17 cellular contexts compared by ENCODE assay signal in the genomic region with DNA sequence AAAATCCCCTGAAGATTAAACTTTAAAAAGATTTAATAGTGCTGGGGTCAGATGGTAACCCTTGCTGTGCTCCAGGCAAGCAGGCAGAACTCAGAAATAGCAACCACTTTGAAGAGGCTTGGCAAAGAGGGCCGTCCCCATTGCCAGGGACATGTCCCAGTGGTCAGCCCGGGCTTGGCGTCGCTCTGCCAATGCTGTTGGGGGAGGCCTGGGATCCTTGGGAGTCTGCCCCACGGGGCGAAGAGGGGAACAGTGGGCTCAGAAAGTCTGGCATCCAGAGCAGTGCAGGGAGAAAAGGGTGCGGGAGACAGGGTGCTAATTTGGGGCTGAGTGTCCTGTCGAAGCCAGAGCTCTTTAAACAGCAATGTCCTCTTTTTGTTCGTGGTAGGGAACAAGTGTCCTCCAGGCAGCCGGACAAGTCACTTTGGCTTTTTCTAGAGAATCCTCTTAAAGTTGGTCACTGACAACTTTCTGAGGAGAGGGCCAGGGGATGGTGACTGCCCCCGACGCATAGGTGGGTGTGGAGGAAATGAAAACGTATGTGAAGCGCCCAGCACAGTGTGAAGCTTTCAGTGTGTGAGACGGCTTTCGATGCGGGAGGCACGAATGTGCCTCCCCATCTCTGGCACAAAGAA. TPM values are rescaled to one million over a fixed set of nuclear protein-coding genes. Genes with fewer than 3 reads are reported as not detected.
DNase-seq lines count a peak whose midpoint lies in the region; ATAC-seq and TF ChIP-seq lines count a peak whose summit lies in the region.
"Had no signal": no experiment of that assay in that cellular context is flagged by ENCODE, and none has a peak within 500 bp of the region (broad histone marks: within the 10 kb centered on the region; RNA-seq: fewer than 3 reads in every experiment).

No MANE protein-coding gene starts in this region.

- dilution Hi-C loops in mammary epithelial cell (cut with HindIII; ENCODE audit: low sequenced_read_pairs): no loop called here

- H3K4me3 ChIP-seq in coronary artery (no peak overlapping the region), heart right ventricle (peak overlapping the region in 1 of 10 donors; percentile 0), vagina (no peak overlapping the region), WERI-Rb-1 (ENCODE audit: low read depth, low read length) (no peak overlapping the region), mammary epithelial cell (replicated peaks in 1 of 3; ENCODE audit: insufficient read depth in 1 of 3, low read depth in 2 of 3, low read length in 3 of 3) (no peak overlapping the region)
- H3K4me3 ChIP-seq: K562 had no signal

- H3K27ac Mint-ChIP-seq in osteocyte (ENCODE audit: unreplicated experiment): no peak overlapping the region
- H3K27ac Mint-ChIP-seq: CD8-positive, alpha-beta memory T cell had no signal

- H3K27ac ChIP-seq in coronary artery: no peak overlapping the region
- H3K27ac ChIP-seq in heart right ventricle: peak overlapping the region in 4 of 10 donors; percentile 39 to 48 (median 42)
- H3K27ac ChIP-seq in vagina: peak overlapping the region; percentile 13
- no peak overlapping the region for H3K27ac ChIP-seq in WERI-Rb-1
- no peak overlapping the region for H3K27ac ChIP-seq in mammary epithelial cell (ENCODE audit: insufficient read depth, low read depth, low read length)

- H3K9me3 Mint-ChIP-seq in osteocyte (ENCODE audit: unreplicated experiment): peaks cover 26% of the 10 kb centered on the region
- H3K9me3 Mint-ChIP-seq: CD8-positive, alpha-beta memory T cell had no signal

- intact Hi-C loops in heart right ventricle (cut with DNase I): no loop called here
- intact Hi-C loops in vagina (cut with DNase I): no loop called here
- intact Hi-C loops in mammary epithelial cell (cut with micrococcal nuclease): no loop called here

- H4K20me1 ChIP-seq in mammary epithelial cell (ENCODE audit: insufficient read depth, low read length): no peaks in the 10 kb centered on the region

- CTCF ChIA-PET in mammary epithelial cell (lab: Charles Lee; ENCODE audit: low non-redundant PET): no interaction called here

- H3K79me2 ChIP-seq in mammary epithelial cell (ENCODE audit: insufficient read depth, low read length): no peaks in the 10 kb centered on the region

- H3K4me2 ChIP-seq in mammary epithelial cell (ENCODE audit: insufficient read depth, low read depth, low read length): no peak overlapping the region

- H3K4me3 Mint-ChIP-seq in osteocyte (ENCODE audit: unreplicated experiment): no peak overlapping the region
- H3K4me3 Mint-ChIP-seq: CD8-positive, alpha-beta memory T cell had no signal

- H3K9me3 ChIP-seq in heart right ventricle (no peaks in the 10 kb centered on the region), vagina (no peaks in the 10 kb centered on the region), WERI-Rb-1 (ENCODE audit: severe bottlenecking) (no peaks in the 10 kb centered on the region), mammary epithelial cell (replicated peaks; ENCODE audit: insufficient read depth, low read length) (peaks cover 42% of the 10 kb centered on the region)

- WGBS in heart right ventricle, 2 donors: 54 to 60% methylated on average over 18 of the region's 18 CpGs
- WGBS in mammary epithelial cell (ENCODE audit: low coverage, missing lambda C conversion rate): 57% methylated on average over 16 of the region's 18 CpGs

- H3K27me3 Mint-ChIP-seq in osteocyte (ENCODE audit: unreplicated experiment): no peaks in the 10 kb centered on the region

- H3K9ac ChIP-seq in mammary epithelial cell (ENCODE audit: insufficient read depth, low read length): no peak overlapping the region

- H3K4me1 ChIP-seq in heart right ventricle (peaks cover 0 to 15% (median 0%) of the 10 kb centered on the region in 9 donors), vagina (peaks cover 8% of the 10 kb centered on the region), mammary epithelial cell (ENCODE audit: insufficient read depth, low read length) (no peaks in the 10 kb centered on the region)

- BruUV-seq in mammary epithelial cell (replicated peaks; lab: Mats Ljungman, UMichigan): no TSS peak

- peak; percentile 51 to 97 (median 90) for ATAC-seq in heart right ventricle
- no peak for ATAC-seq in GM21737 (IDR thresholded peaks at IDR 0.05; ENCODE audit: unreplicated experiment)
- ATAC-seq: K562, PC-3 had no signal

- in situ Hi-C loops in mammary epithelial cell (cut with MboI; ENCODE audit: low sequenced_read_pairs in 2 of 2): no loop called here

- no peak overlapping the region for H2AFZ ChIP-seq in mammary epithelial cell (ENCODE audit: low read depth, low read length)

- no peaks in the 10 kb centered on the region for H3K36me3 Mint-ChIP-seq in osteocyte (ENCODE audit: unreplicated experiment)
- H3K36me3 Mint-ChIP-seq: CD8-positive, alpha-beta memory T cell had no signal

- H3K36me3 ChIP-seq in heart right ventricle: no peaks in the 10 kb centered on the region
- H3K36me3 ChIP-seq in vagina: no peaks in the 10 kb centered on the region
- no peaks in the 10 kb centered on the region for H3K36me3 ChIP-seq in WERI-Rb-1
- no peaks in the 10 kb centered on the region for H3K36me3 ChIP-seq in mammary epithelial cell (ENCODE audit: insufficient read depth, low read length)

- H3K4me1 Mint-ChIP-seq in osteocyte (ENCODE audit: unreplicated experiment): no peaks in the 10 kb centered on the region
- H3K4me1 Mint-ChIP-seq: CD8-positive, alpha-beta memory T cell had no signal

- TF ChIP-seq CTCF in coronary artery (IDR thresholded peaks at IDR 0.05) (no peak), heart right ventricle (IDR thresholded peaks at IDR 0.05) (no peak), osteocyte (IDR thresholded peaks at IDR 0.05) (no peak), vagina (IDR thresholded peaks at IDR 0.05) (no peak), WERI-Rb-1 (IDR thresholded peaks at IDR 0.05; ENCODE audit: low read depth, low read length) (no peak), mammary epithelial cell (conservative IDR thresholded peaks at IDR 0.05 in 1 of 2, IDR thresholded peaks at IDR 0.05 in 1 of 2; ENCODE audit: extremely low read depth in 1 of 2, insufficient read depth in 1 of 2, low read depth in 1 of 2, low read length in 2 of 2) (no peak)

- H3K27me3 ChIP-seq in heart right ventricle: no peaks in the 10 kb centered on the region
- no peaks in the 10 kb centered on the region for H3K27me3 ChIP-seq in vagina
- H3K27me3 ChIP-seq in WERI-Rb-1 (ENCODE audit: insufficient read depth, low read depth, severe bottlenecking): no peaks in the 10 kb centered on the region
- no peaks in the 10 kb centered on the region for H3K27me3 ChIP-seq in mammary epithelial cell (ENCODE audit: insufficient read depth, low read length)

- DNase-seq in coronary artery (ENCODE audit: low spot score) (peak; percentile 47), heart right ventricle (peak; percentile 48 to 68), osteocyte (ENCODE audit: extremely low spot score, unreplicated experiment) (peak; percentile 78), vagina (ENCODE audit: extremely low spot score in 2 of 2) (no peak), WERI-Rb-1 (no peak), mammary epithelial cell (no peak)
- DNase-seq: CD8-positive, alpha-beta memory T cell; DND-41; NCI-H1048; NCI-H1694; NCI-H446; NCI-H748 treated with DMSO at 0.1 percent for 48 hours; PC-3 had no signal

- TF ChIP-seq POLR2A in vagina (IDR thresholded peaks at IDR 0.05): no peak

RNA-seq across cellular contexts. Expression of gene ZNF536, which starts 46.0 kb away (rescaled TPM):
- 10 to 100 TPM in 2 of 10 donors, 1 to 10 TPM in 8; 1.3 to 10.7 (median 4.7) TPM for total RNA-seq in heart right ventricle
- polyA plus RNA-seq in heart right ventricle: 1 to 10 TPM in 1 of 2 donors, under 1 TPM in 1; 0.22 to 3.2 TPM
- total RNA-seq in osteocyte: not detected in 2 replicates
- total RNA-seq in vagina: 2.5 TPM
- total RNA-seq in mammary epithelial cell: not detected
- polyA plus RNA-seq in mammary epithelial cell: not detected
- polyA minus RNA-seq in mammary epithelial cell: not detected
- total RNA-seq: CD8-positive, alpha-beta memory T cell; K562; PC-3 had no signal
- polyA plus RNA-seq: AG04450; BJ; CD8-positive, alpha-beta memory T cell; K562 had no signal

Comparison
In these comparisons a context has a peak if more than half of its experiments do, and no peak if none do; other contexts are left out.
1. DNase-seq: peak in coronary artery (single experiment), heart right ventricle (2 of 2) and osteocyte (single experiment); none in vagina (0 of 2), WERI-Rb-1 (single experiment) and mammary epithelial cell (single experiment).